In the genomic region with DNA sequence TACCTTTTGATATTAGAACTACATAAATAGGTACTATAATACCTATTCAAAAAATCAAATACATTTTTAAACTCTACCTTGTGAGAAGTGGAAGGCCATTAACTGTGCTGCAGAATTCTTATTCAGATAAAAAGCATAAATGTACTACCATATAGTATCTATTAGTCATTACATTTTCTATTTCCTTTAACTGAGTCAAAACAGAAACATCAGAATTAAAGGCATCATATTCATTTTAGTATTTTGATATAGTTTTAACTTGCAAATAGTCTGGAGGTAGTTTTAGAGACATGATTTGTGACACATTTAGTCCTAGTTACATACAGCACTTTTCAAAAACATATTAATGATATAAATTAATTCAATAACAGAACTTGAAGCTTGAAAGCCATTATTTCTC, we compare ENCODE assay signal across 18 cellular contexts. TPM values are rescaled to one million over a fixed set of nuclear protein-coding genes. Genes with fewer than 3 reads are reported as not detected.
DNase-seq lines count a peak whose midpoint lies in the region; ATAC-seq and TF ChIP-seq lines count a peak whose summit lies in the region.
"Had no signal": no experiment of that assay in that cellular context is flagged by ENCODE, and none has a peak within 500 bp of the region (broad histone marks: within the 10 kb centered on the region; RNA-seq: fewer than 3 reads in every experiment).

No MANE protein-coding gene starts in this region.

- no peaks in the 10 kb centered on the region for H3K27me3 Mint-ChIP-seq in activated CD8-positive, alpha-beta T cell treated with anti-CD3 and anti-CD28 coated beads for 36 hours
- no peaks in the 10 kb centered on the region for H3K27me3 Mint-ChIP-seq in activated CD8-positive, alpha-beta T cell treated with anti-CD3 and anti-CD28 coated beads, Interleukin-2, amount 10 ng/mL, durations not matched to agents 7 days and 5 days (ENCODE audit: low read depth)
- H3K27me3 Mint-ChIP-seq in stimulated activated naive CD8-positive, alpha-beta T cell treated with anti-CD3 and anti-CD28 coated beads, Interleukin-15, amount 100 ng/mL, for 72 hours = no peaks in the 10 kb centered on the region
- no peaks in the 10 kb centered on the region for H3K27me3 Mint-ChIP-seq in T-helper 17 cell

- CTCF ChIA-PET in activated CD8-positive, alpha-beta T cell treated with anti-CD3 and anti-CD28 coated beads for 36 hours (lab: Charles Lee) = no interaction called here
- CTCF ChIA-PET in activated CD8-positive, alpha-beta T cell treated with anti-CD3 and anti-CD28 coated beads, Interleukin-2, amount 10 ng/mL, durations not matched to agents 7 days and 5 days (lab: Charles Lee) = interaction anchor here (0.8 kb wide), 1 partner anchor 15 kb away, joined by 3 read pairs; no protein-coding TSS in a partner anchor

- peak; percentile 55 for ATAC-seq in activated CD8-positive, alpha-beta T cell treated with anti-CD3 and anti-CD28 coated beads for 36 hours
- no peak for ATAC-seq in activated CD8-positive, alpha-beta T cell treated with anti-CD3 and anti-CD28 coated beads, Interleukin-2, amount 10 ng/mL, durations not matched to agents 7 days and 5 days
- peak; percentile 81 for ATAC-seq in stimulated activated naive CD8-positive, alpha-beta T cell treated with anti-CD3 and anti-CD28 coated beads, Interleukin-15, amount 100 ng/mL, for 72 hours
- no peak for ATAC-seq in stimulated activated naive CD8-positive, alpha-beta T cell treated with anti-CD3 and anti-CD28 coated beads, Interleukin-15, Interleukin-2, amounts not matched to agents 100 U/mL and 50 U/mL, for 24 hours
- no peak for ATAC-seq in T-helper 17 cell
- ATAC-seq in stimulated activated effector memory CD8-positive, alpha-beta T cell treated with anti-CD3 and anti-CD28 coated beads, Interleukin-12 subunit alpha, Interleukin-12 subunit beta, amount 100 ng/mL, for 72 hours = peak; percentile 89

- H3K4me3 Mint-ChIP-seq in activated CD8-positive, alpha-beta T cell treated with anti-CD3 and anti-CD28 coated beads for 36 hours = no peak overlapping the region
- no peak overlapping the region for H3K4me3 Mint-ChIP-seq in activated CD8-positive, alpha-beta T cell treated with anti-CD3 and anti-CD28 coated beads, Interleukin-2, amount 10 ng/mL, durations not matched to agents 7 days and 5 days
- H3K4me3 Mint-ChIP-seq in stimulated activated naive CD8-positive, alpha-beta T cell treated with anti-CD3 and anti-CD28 coated beads, Interleukin-15, amount 100 ng/mL, for 72 hours = no peak overlapping the region
- no peak overlapping the region for H3K4me3 Mint-ChIP-seq in T-helper 17 cell
- H3K4me3 Mint-ChIP-seq in stimulated activated effector memory CD8-positive, alpha-beta T cell treated with anti-CD3 and anti-CD28 coated beads, Interleukin-12 subunit alpha, Interleukin-12 subunit beta, amount 100 ng/mL, for 72 hours = no peak overlapping the region
- H3K4me3 Mint-ChIP-seq: CD4-positive, alpha-beta memory T cell had no signal

- no peak overlapping the region for H3K27ac Mint-ChIP-seq in activated CD8-positive, alpha-beta T cell treated with anti-CD3 and anti-CD28 coated beads for 36 hours
- no peak overlapping the region for H3K27ac Mint-ChIP-seq in activated CD8-positive, alpha-beta T cell treated with anti-CD3 and anti-CD28 coated beads, Interleukin-2, amount 10 ng/mL, durations not matched to agents 7 days and 5 days
- no peak overlapping the region for H3K27ac Mint-ChIP-seq in stimulated activated naive CD8-positive, alpha-beta T cell treated with anti-CD3 and anti-CD28 coated beads, Interleukin-15, amount 100 ng/mL, for 72 hours
- H3K27ac Mint-ChIP-seq in T-helper 17 cell = peak overlapping the region; percentile 54
- no peak overlapping the region for H3K27ac Mint-ChIP-seq in stimulated activated effector memory CD8-positive, alpha-beta T cell treated with anti-CD3 and anti-CD28 coated beads, Interleukin-12 subunit alpha, Interleukin-12 subunit beta, amount 100 ng/mL, for 72 hours
- H3K27ac Mint-ChIP-seq: CD4-positive, alpha-beta memory T cell had no signal

- DNase-seq in activated CD8-positive, alpha-beta T cell treated with anti-CD3 and anti-CD28 coated beads for 36 hours = no peak
- no peak for DNase-seq in activated CD8-positive, alpha-beta T cell treated with anti-CD3 and anti-CD28 coated beads, Interleukin-2, amount 10 ng/mL, durations not matched to agents 7 days and 5 days
- no peak for DNase-seq in stimulated activated naive CD8-positive, alpha-beta T cell treated with anti-CD3 and anti-CD28 coated beads, Interleukin-15, amount 100 ng/mL, for 72 hours
- no peak for DNase-seq in stimulated activated naive CD8-positive, alpha-beta T cell treated with anti-CD3 and anti-CD28 coated beads, Interleukin-15, Interleukin-2, amounts not matched to agents 100 U/mL and 50 U/mL, for 24 hours
- DNase-seq in T-helper 17 cell = no peak
- no peak for DNase-seq in stimulated activated effector memory CD8-positive, alpha-beta T cell treated with anti-CD3 and anti-CD28 coated beads, Interleukin-12 subunit alpha, Interleukin-12 subunit beta, amount 100 ng/mL, for 72 hours (ENCODE audit: low spot score in 2 of 2)
- DNase-seq in retina = no peak
- DNase-seq in OCI-M1 (lab: John Stamatoyannopoulos, UW) = no peak
- DNase-seq: C1 segment of cervical spinal cord; Calu3; CD4-positive, alpha-beta memory T cell; COR-L47; DMS53; DMS79 treated with DMSO at 0.1 percent for 48 hours; GF-D8; GM23248; H7; HCEC 1CT had no signal

- no peak for TF ChIP-seq CTCF in activated CD8-positive, alpha-beta T cell treated with anti-CD3 and anti-CD28 coated beads for 36 hours (IDR thresholded peaks at IDR 0.05)

- POLR2A ChIA-PET in activated CD8-positive, alpha-beta T cell treated with anti-CD3 and anti-CD28 coated beads for 36 hours (lab: Charles Lee) = no interaction called here
- POLR2A ChIA-PET in activated CD8-positive, alpha-beta T cell treated with anti-CD3 and anti-CD28 coated beads, Interleukin-2, amount 10 ng/mL, durations not matched to agents 7 days and 5 days (lab: Charles Lee) = no interaction called here

- H3K36me3 Mint-ChIP-seq in activated CD8-positive, alpha-beta T cell treated with anti-CD3 and anti-CD28 coated beads for 36 hours (ENCODE audit: low read depth) = peaks cover 7% of the 10 kb centered on the region
- H3K36me3 Mint-ChIP-seq in activated CD8-positive, alpha-beta T cell treated with anti-CD3 and anti-CD28 coated beads, Interleukin-2, amount 10 ng/mL, durations not matched to agents 7 days and 5 days (ENCODE audit: low read depth) = peaks cover 14% of the 10 kb centered on the region
- H3K36me3 Mint-ChIP-seq in T-helper 17 cell (ENCODE audit: low read depth) = peaks cover 3% of the 10 kb centered on the region
- H3K36me3 Mint-ChIP-seq in stimulated activated effector memory CD8-positive, alpha-beta T cell treated with anti-CD3 and anti-CD28 coated beads, Interleukin-12 subunit alpha, Interleukin-12 subunit beta, amount 100 ng/mL, for 72 hours = no peaks in the 10 kb centered on the region
- H3K36me3 Mint-ChIP-seq: CD4-positive, alpha-beta memory T cell had no signal

- intact Hi-C loops in activated CD8-positive, alpha-beta T cell treated with anti-CD3 and anti-CD28 coated beads for 36 hours (cut with micrococcal nuclease) = no loop called here

- H3K9me3 Mint-ChIP-seq in activated CD8-positive, alpha-beta T cell treated with anti-CD3 and anti-CD28 coated beads for 36 hours = peaks cover 7% of the 10 kb centered on the region
- H3K9me3 Mint-ChIP-seq in activated CD8-positive, alpha-beta T cell treated with anti-CD3 and anti-CD28 coated beads, Interleukin-2, amount 10 ng/mL, durations not matched to agents 7 days and 5 days (ENCODE audit: insufficient read depth) = peaks cover 4% of the 10 kb centered on the region
- no peaks in the 10 kb centered on the region for H3K9me3 Mint-ChIP-seq in stimulated activated naive CD8-positive, alpha-beta T cell treated with anti-CD3 and anti-CD28 coated beads, Interleukin-15, amount 100 ng/mL, for 72 hours
- no peaks in the 10 kb centered on the region for H3K9me3 Mint-ChIP-seq in stimulated activated effector memory CD8-positive, alpha-beta T cell treated with anti-CD3 and anti-CD28 coated beads, Interleukin-12 subunit alpha, Interleukin-12 subunit beta, amount 100 ng/mL, for 72 hours

- peaks cover 39% of the 10 kb centered on the region for H3K4me1 Mint-ChIP-seq in activated CD8-positive, alpha-beta T cell treated with anti-CD3 and anti-CD28 coated beads for 36 hours (ENCODE audit: low read depth)
- H3K4me1 Mint-ChIP-seq in activated CD8-positive, alpha-beta T cell treated with anti-CD3 and anti-CD28 coated beads, Interleukin-2, amount 10 ng/mL, durations not matched to agents 7 days and 5 days (ENCODE audit: low read depth) = peaks cover 40% of the 10 kb centered on the region
- peaks cover 42% of the 10 kb centered on the region for H3K4me1 Mint-ChIP-seq in stimulated activated naive CD8-positive, alpha-beta T cell treated with anti-CD3 and anti-CD28 coated beads, Interleukin-15, amount 100 ng/mL, for 72 hours
- peaks cover 14% of the 10 kb centered on the region for H3K4me1 Mint-ChIP-seq in T-helper 17 cell
- H3K4me1 Mint-ChIP-seq in stimulated activated effector memory CD8-positive, alpha-beta T cell treated with anti-CD3 and anti-CD28 coated beads, Interleukin-12 subunit alpha, Interleukin-12 subunit beta, amount 100 ng/mL, for 72 hours = peaks cover 41% of the 10 kb centered on the region

- H3K9me3 ChIP-seq in T-helper 17 cell (ENCODE audit: control insufficient read depth, low read length, poor library complexity, severe bottlenecking) = no peaks in the 10 kb centered on the region

RNA-seq across cellular contexts. Expression of a gene that starts 39.9 kb away (rescaled TPM):
- total RNA-seq in activated CD8-positive, alpha-beta T cell treated with anti-CD3 and anti-CD28 coated beads for 36 hours = 10 to 100 TPM; 64.8 to 69.1 TPM
- total RNA-seq in activated CD8-positive, alpha-beta T cell treated with anti-CD3 and anti-CD28 coated beads, Interleukin-2, amount 10 ng/mL, durations not matched to agents 7 days and 5 days = 100 to 1,000 TPM; 113 to 115 TPM
- 100 to 1,000 TPM; 192 to 199 TPM for total RNA-seq in T-helper 17 cell

Comparison
In these comparisons a context has a peak if more than half of its experiments do, and no peak if none do; other contexts are left out.
1. ATAC-seq: peak in activated CD8-positive, alpha-beta T cell treated with anti-CD3 and anti-CD28 coated beads for 36 hours (single experiment), stimulated activated naive CD8-positive, alpha-beta T cell treated with anti-CD3 and anti-CD28 coated beads, Interleukin-15, amount 100 ng/mL, for 72 hours (single experiment) and stimulated activated effector memory CD8-positive, alpha-beta T cell treated with anti-CD3 and anti-CD28 coated beads, Interleukin-12 subunit alpha, Interleukin-12 subunit beta, amount 100 ng/mL, for 72 hours (single experiment); none in activated CD8-positive, alpha-beta T cell treated with anti-CD3 and anti-CD28 coated beads, Interleukin-2, amount 10 ng/mL, durations not matched to agents 7 days and 5 days (single experiment), stimulated activated naive CD8-positive, alpha-beta T cell treated with anti-CD3 and anti-CD28 coated beads, Interleukin-15, Interleukin-2, amounts not matched to agents 100 U/mL and 50 U/mL, for 24 hours (single experiment) and T-helper 17 cell (single experiment).